9 cellular contexts compared by ENCODE assay signal in genomic region chr5:43191740-43192557, GRCh38. TPM values are rescaled to one million over a fixed set of nuclear protein-coding genes. Genes with fewer than 3 reads are reported as not detected.
DNase-seq lines count a peak whose midpoint lies in the region; ATAC-seq and TF ChIP-seq lines count a peak whose summit lies in the region.
"Had no signal": no experiment of that assay in that cellular context is flagged by ENCODE, and none has a peak within 500 bp of the region (broad histone marks: within the 10 kb centered on the region; RNA-seq: fewer than 3 reads in every experiment).

NIM1K (plus strand) TSS chr5:43192225; CDS start chr5:43245776, 53,551 bp downstream.

- intact Hi-C loops in activated T-helper 2 cell treated with anti-CD3 and anti-CD28 coated beads, Interferon-gamma antibody, Interleukin-2, Interleukin-4, amounts not matched to agents 10 μg/mL and 5 μg/mL and 100 μg/mL, durations not matched to agents 14 hours and 24 hours and 36 hours (cut with micrococcal nuclease): loop anchor here (2.0 to 10.0 kb wide), 6 partner anchors 50 to 293 kb away; partner anchors contain the start of gene TMEM267

- H3K36me3 Mint-ChIP-seq in activated T-helper 2 cell treated with anti-CD3 and anti-CD28 coated beads, Interferon-gamma antibody, Interleukin-2, Interleukin-4, amounts not matched to agents 10 μg/mL and 5 μg/mL and 100 μg/mL, durations not matched to agents 14 hours and 24 hours and 36 hours (ENCODE audit: low read depth): no peaks in the 10 kb centered on the region
- H3K36me3 Mint-ChIP-seq in natural killer cell treated with Interleukin-12 subunit alpha and Interleukin-12 subunit beta and Interleukin-15 and Interleukin-18, amount 100 ng/mL, for 72 hours: no peaks in the 10 kb centered on the region

- no peaks in the 10 kb centered on the region for H3K9me3 Mint-ChIP-seq in activated T-helper 2 cell treated with anti-CD3 and anti-CD28 coated beads, Interferon-gamma antibody, Interleukin-2, Interleukin-4, amounts not matched to agents 10 μg/mL and 5 μg/mL and 100 μg/mL, durations not matched to agents 14 hours and 24 hours and 36 hours
- no peaks in the 10 kb centered on the region for H3K9me3 Mint-ChIP-seq in natural killer cell treated with Interleukin-12 subunit alpha and Interleukin-12 subunit beta and Interleukin-15 and Interleukin-18, amount 100 ng/mL, for 72 hours

- H3K27me3 Mint-ChIP-seq in activated T-helper 2 cell treated with anti-CD3 and anti-CD28 coated beads, Interferon-gamma antibody, Interleukin-2, Interleukin-4, amounts not matched to agents 10 μg/mL and 5 μg/mL and 100 μg/mL, durations not matched to agents 14 hours and 24 hours and 36 hours (ENCODE audit: low read depth): peaks cover 10% of the 10 kb centered on the region
- H3K27me3 Mint-ChIP-seq in natural killer cell treated with Interleukin-12 subunit alpha and Interleukin-12 subunit beta and Interleukin-15 and Interleukin-18, amount 100 ng/mL, for 72 hours: peaks cover 3 to 10% of the 10 kb centered on the region in 2 donors

- peak within 1 kb of the TSS; percentile 59 for H3K27ac Mint-ChIP-seq in activated T-helper 2 cell treated with anti-CD3 and anti-CD28 coated beads, Interferon-gamma antibody, Interleukin-2, Interleukin-4, amounts not matched to agents 10 μg/mL and 5 μg/mL and 100 μg/mL, durations not matched to agents 14 hours and 24 hours and 36 hours
- H3K27ac Mint-ChIP-seq in natural killer cell treated with Interleukin-12 subunit alpha and Interleukin-12 subunit beta and Interleukin-15 and Interleukin-18, amount 100 ng/mL, for 72 hours: peak within 1 kb of the TSS in 1 of 2 donors; percentile 83

- peak within 1 kb of the TSS; percentile 83 for H3K27ac ChIP-seq in temporal lobe (ENCODE audit: low read depth, low read length)

- peak; percentile 43 for DNase-seq in NCI-H2171 treated with DMSO at 0.1 percent for 48 hours (lab: John Stamatoyannopoulos, UW)
- DNase-seq in NCI-H2171 (lab: John Stamatoyannopoulos, UW): no peak
- DNase-seq in NCI-H524 (lab: John Stamatoyannopoulos, UW): peak; percentile 90 to 93
- DNase-seq in activated T-helper 2 cell treated with anti-CD3 and anti-CD28 coated beads, Interferon-gamma antibody, Interleukin-2, Interleukin-4, amounts not matched to agents 10 μg/mL and 5 μg/mL and 100 μg/mL, durations not matched to agents 14 hours and 24 hours and 36 hours (ENCODE audit: low spot score): peak; percentile 35
- DNase-seq in fibroblast of the aortic adventitia (ENCODE audit: low read depth): peak; percentile 20
- DNase-seq in natural killer cell treated with Interleukin-12 subunit alpha and Interleukin-12 subunit beta and Interleukin-15 and Interleukin-18, amount 100 ng/mL, for 72 hours (ENCODE audit: low spot score): peak; percentile 81
- DNase-seq: DND-41 had no signal

- TF ChIP-seq CTCF in fibroblast of the aortic adventitia (IDR thresholded peaks at IDR 0.05; ENCODE audit: insufficient read depth, low read length): no peak

- peak; percentile 82 for ATAC-seq in HG02885 (IDR thresholded peaks at IDR 0.05; ENCODE audit: poor library complexity, unreplicated experiment)
- peak; percentile 86 to 91 for ATAC-seq in natural killer cell treated with Interleukin-12 subunit alpha and Interleukin-12 subunit beta and Interleukin-15 and Interleukin-18, amount 100 ng/mL, for 72 hours

- H3K4me1 Mint-ChIP-seq in activated T-helper 2 cell treated with anti-CD3 and anti-CD28 coated beads, Interferon-gamma antibody, Interleukin-2, Interleukin-4, amounts not matched to agents 10 μg/mL and 5 μg/mL and 100 μg/mL, durations not matched to agents 14 hours and 24 hours and 36 hours (ENCODE audit: low read depth): peaks cover 24% of the 10 kb centered on the region
- H3K4me1 Mint-ChIP-seq in natural killer cell treated with Interleukin-12 subunit alpha and Interleukin-12 subunit beta and Interleukin-15 and Interleukin-18, amount 100 ng/mL, for 72 hours (ENCODE audit: low read depth in 2 of 2): peaks cover 22 to 28% of the 10 kb centered on the region in 2 donors

- H3K4me3 ChIP-seq in fibroblast of the aortic adventitia (ENCODE audit: low read depth, low read length): peak within 1 kb of the TSS; percentile 68

- H3K4me3 Mint-ChIP-seq in activated T-helper 2 cell treated with anti-CD3 and anti-CD28 coated beads, Interferon-gamma antibody, Interleukin-2, Interleukin-4, amounts not matched to agents 10 μg/mL and 5 μg/mL and 100 μg/mL, durations not matched to agents 14 hours and 24 hours and 36 hours (ENCODE audit: low read depth): peak within 1 kb of the TSS; percentile 82
- peak within 1 kb of the TSS; percentile 85 for H3K4me3 Mint-ChIP-seq in natural killer cell treated with Interleukin-12 subunit alpha and Interleukin-12 subunit beta and Interleukin-15 and Interleukin-18, amount 100 ng/mL, for 72 hours

RNA-seq across cellular contexts. Expression of gene NIM1K, which starts in this region (rescaled TPM):
- total RNA-seq in activated T-helper 2 cell treated with anti-CD3 and anti-CD28 coated beads, Interferon-gamma antibody, Interleukin-2, Interleukin-4, amounts not matched to agents 10 μg/mL and 5 μg/mL and 100 μg/mL, durations not matched to agents 14 hours and 24 hours and 36 hours: 0.76 and 1.1 TPM in 2 replicates
- total RNA-seq in fibroblast of the aortic adventitia (ENCODE audit: low replicate concordance) (0.65 and 1.9 TPM in 2 replicates), temporal lobe (5.9 TPM)
- total RNA-seq in natural killer cell treated with Interleukin-12 subunit alpha and Interleukin-12 subunit beta and Interleukin-15 and Interleukin-18, amount 100 ng/mL, for 72 hours: 1 to 10 TPM; 2.5 to 2.9 TPM
